Comparison of ENCODE assay signal across 9 cellular contexts in genomic region chr2:99880148-99880983, GRCh38.
A peak's percentile ranks its signal among the peaks of the same experiment; 100 is the strongest.
DNase-seq lines count a peak whose midpoint lies in the region; ATAC-seq, FAIRE-seq and TF ChIP-seq lines count a peak whose summit lies in the region.
"Had no signal": no experiment of that assay in that cellular context is flagged by ENCODE, and none has a peak within 500 bp of the region (broad histone marks: within the 10 kb centered on the region; RNA-seq: fewer than 3 reads in every experiment).

No MANE protein-coding gene starts in this region.

- BruUV-seq in HepG2 (replicated peaks; lab: Mats Ljungman, UMichigan) = no TSS peak

- TF ChIP-seq RAD21 in HepG2 (CRISPR knock-in tag; IDR thresholded peaks at IDR 0.05) = no peak

- intact Hi-C loops in Right ventricle myocardium superior (cut with DNase I) = no loop called here
- intact Hi-C loops in mucosa of descending colon (cut with DNase I, micrococcal nuclease) = no loop called here
- intact Hi-C loops in HepG2 (cut with micrococcal nuclease; ENCODE audit: unreplicated experiment) = no loop called here

- TF ChIP-seq EP300 in HepG2 (IDR thresholded peaks at IDR 0.05; ENCODE audit: low read depth in 2 of 2, low read length in 2 of 2) = no peak
- TF ChIP-seq EP300 in HepG2 (CRISPR knock-in tag; IDR thresholded peaks at IDR 0.05; ENCODE audit: borderline replicate concordance) = no peak

- peaks cover 18% of the 10 kb centered on the region for H3K4me1 ChIP-seq in cardiac muscle cell (ENCODE audit: low read depth)
- no peaks in the 10 kb centered on the region for H3K4me1 ChIP-seq in mucosa of descending colon (ENCODE audit: low read depth)
- no peaks in the 10 kb centered on the region for H3K4me1 ChIP-seq in HepG2 (ENCODE audit: insufficient read depth, low read length)

- TF ChIP-seq CTCF in cardiac muscle cell (IDR thresholded peaks at IDR 0.05; ENCODE audit: low read depth, low read length) = no peak
- TF ChIP-seq CTCF in mucosa of descending colon (IDR thresholded peaks at IDR 0.05) = no peak
- TF ChIP-seq CTCF in HepG2 (CRISPR knock-in tag; IDR thresholded peaks at IDR 0.05) = no peak

- H3K9ac ChIP-seq in HepG2 (ENCODE audit: insufficient read depth, low read depth, low read length) = no peak overlapping the region

- no peak overlapping the region for H3K27ac ChIP-seq in cardiac muscle cell
- H3K27ac ChIP-seq in HepG2 (ENCODE audit: extremely low read length, insufficient read depth, low read length) = no peak overlapping the region

- ATAC-seq in Right ventricle myocardium superior (ENCODE audit: poor library complexity) (no peak), mucosa of descending colon (no peak), HepG2 (no peak)

- no peak overlapping the region for H3K4me3 ChIP-seq in cardiac muscle cell
- no peak overlapping the region for H3K4me3 ChIP-seq in mucosa of descending colon
- no peak overlapping the region for H3K4me3 ChIP-seq in HepG2 (replicated peaks in 1 of 3; ENCODE audit: insufficient read depth in 1 of 3, low read depth in 2 of 3, low read length in 3 of 3)

- no peaks in the 10 kb centered on the region for H3K36me3 ChIP-seq in cardiac muscle cell
- H3K36me3 ChIP-seq in mucosa of descending colon (ENCODE audit: low read depth) = no peaks in the 10 kb centered on the region
- H3K36me3 ChIP-seq in HepG2 (replicated peaks in 1 of 2; ENCODE audit: control insufficient read depth in 1 of 2, insufficient read depth in 2 of 2, low read length in 2 of 2) = no peaks in the 10 kb centered on the region

- TF ChIP-seq POLR2A in HepG2 (IDR thresholded peaks at IDR 0.05; ENCODE audit: insufficient read depth in 1 of 2, low read depth in 2 of 2, low read length in 2 of 2) = no peak

- H4K20me1 ChIP-seq in HepG2 (ENCODE audit: insufficient read depth, low read length) = no peaks in the 10 kb centered on the region

- 36% methylated on average over 17 of the region's 17 CpGs for WGBS in HepG2 (ENCODE audit: low lambda C conversion rate)

- no peak overlapping the region for H3K4me2 ChIP-seq in HepG2 (ENCODE audit: low read depth, low read length)

- H3K27me3 ChIP-seq in cardiac muscle cell = no peaks in the 10 kb centered on the region
- peaks cover 1 to 5% of the 10 kb centered on the region in 2 experiments; a peak in 1 of 5 replicates for H3K27me3 ChIP-seq in HepG2 (ENCODE audit: control insufficient read depth in 1 of 2, insufficient read depth in 2 of 2, low read length in 2 of 2)

- POLR2A ChIA-PET in HepG2 (lab: Yijun Ruan, JAX) = no interaction called here

- H3K9me3 ChIP-seq in cardiac muscle cell (ENCODE audit: low read depth) = no peaks in the 10 kb centered on the region
- H3K9me3 ChIP-seq in mucosa of descending colon = no peaks in the 10 kb centered on the region
- no peaks in the 10 kb centered on the region for H3K9me3 ChIP-seq in HepG2 (ENCODE audit: low read length)

- H3K79me2 ChIP-seq in HepG2 (ENCODE audit: insufficient read depth, low read length) = no peaks in the 10 kb centered on the region

- CTCF ChIA-PET in HepG2 (lab: Yijun Ruan, JAX; ENCODE audit: low intra/inter-chr PET ratio, low total read pairs) = no interaction called here

- peak; percentile 17 to 33 for DNase-seq in cardiac muscle cell (ENCODE audit: low read depth in 1 of 2, low spot score in 1 of 2)
- no peak for DNase-seq in Right ventricle myocardium superior
- DNase-seq in T1000 (lab: John Stamatoyannopoulos, UW) = peak; percentile 67
- DNase-seq in glomerular endothelial cell (ENCODE audit: extremely low read depth, low read depth, low spot score) = peak; percentile 80
- no peak for DNase-seq in mucosa of descending colon
- no peak for DNase-seq in activated CD4-positive, CD25-positive, alpha-beta regulatory T cell treated with anti-CD3 and anti-CD28 coated beads, Interleukin-2, amount 50 U/mL, for 72 hours
- no peak for DNase-seq in GM19238 (ENCODE audit: insufficient read length, low spot score)
- no peak for DNase-seq in HepG2 (ENCODE audit: low spot score)
- DNase-seq: CD4-positive, alpha-beta T cell had no signal

- in situ Hi-C loops in HepG2 (cut with HindIII; ENCODE audit: extremely low pct_ligation_motif_present, low pct_unique_long_range_greater_than_20kb) = no loop called here

- FAIRE-seq in HepG2 (lab: Jason Lieb, UNC) = no peak

- H2AFZ ChIP-seq in HepG2 (ENCODE audit: low read length) = no peak overlapping the region

TF ChIP-seq in HepG2, 621 proteins besides CTCF, POLR2A, EP300 and RAD21:
- TF ChIP-seq ZNF34 (CRISPR knock-in tag; IDR thresholded peaks at IDR 0.05; ENCODE audit: borderline replicate concordance) (no peak), RFXAP (CRISPR knock-in tag; IDR thresholded peaks at IDR 0.05; ENCODE audit: borderline replicate concordance) (no peak), ZNF337 (CRISPR knock-in tag; IDR thresholded peaks at IDR 0.05; ENCODE audit: borderline replicate concordance, low read depth) (no peak), ZNF83 (CRISPR knock-in tag; IDR thresholded peaks at IDR 0.05; ENCODE audit: borderline replicate concordance) (no peak), POLR2G (IDR thresholded peaks at IDR 0.05; ENCODE audit: low read depth, low read length) (no peak)

Comparison
In these comparisons a context has a peak if more than half of its experiments do, and no peak if none do; other contexts are left out.
1. DNase-seq: peak in cardiac muscle cell (2 of 2), T1000 (single experiment) and glomerular endothelial cell (single experiment); none in Right ventricle myocardium superior (single experiment), mucosa of descending colon (0 of 3), activated CD4-positive, CD25-positive, alpha-beta regulatory T cell treated with anti-CD3 and anti-CD28 coated beads, Interleukin-2, amount 50 U/mL, for 72 hours (single experiment), GM19238 (single experiment) and HepG2 (single experiment).